ENCODE assay signal across 8 cellular contexts in genomic region chr6:66931787-66932186, GRCh38.
"Had no signal": no experiment of that assay in that cellular context is flagged by ENCODE, and none has a peak within 500 bp of the region (broad histone marks: within the 10 kb centered on the region; RNA-seq: fewer than 3 reads in every experiment).

No MANE protein-coding gene starts in this region.

- H3K27ac ChIP-seq: GM23248, HL-60 had no signal

- H3K4me1 ChIP-seq: HAP-1 had no signal

- ATAC-seq: HCT116 had no signal

- H2AFZ ChIP-seq: GM23248 had no signal

- DNase-seq: GM23248, GOT3, H7, HFFc6, KG1 had no signal

- H3K9ac ChIP-seq: GM23248 had no signal

- H3K4me3 ChIP-seq: GM23248, HAP-1 had no signal

- H3K9me3 ChIP-seq: HAP-1 had no signal

- H3K36me3 ChIP-seq: HAP-1 had no signal
